Comparison of ENCODE assay signal across 1 cellular context in genomic region chr2:48148841-48149240, GRCh38.
TF ChIP-seq lines count a peak whose summit lies in the region.

No MANE protein-coding gene starts in this region.

TF ChIP-seq in K562, 482 proteins besides CTCF, POLR2A, EP300 and RAD21 (continued from another document and continues in another):
- TF ChIP-seq MEF2A (IDR thresholded peaks at IDR 0.05; ENCODE audit: control insufficient read depth, low read depth, low read length): no peak
- no peak for TF ChIP-seq TARDBP (IDR thresholded peaks at IDR 0.05)
- no peak for TF ChIP-seq KDM2B (CRISPR knock-in tag; IDR thresholded peaks at IDR 0.05)
- TF ChIP-seq POLR3G (IDR thresholded peaks at IDR 0.05; ENCODE audit: extremely low read depth, insufficient read length, insufficient replicate concordance): no peak
- no peak for TF ChIP-seq CCNT2 (IDR thresholded peaks at IDR 0.05; ENCODE audit: borderline replicate concordance, extremely low read depth, insufficient read length, low read depth, low read length)
- TF ChIP-seq ARNT (IDR thresholded peaks at IDR 0.05): peak in 1 of 2 experiments; percentile 43; a peak in 1 of 4 replicates
- no peak for TF ChIP-seq CBX5 (IDR thresholded peaks at IDR 0.05; ENCODE audit: borderline replicate concordance, low read depth)
- TF ChIP-seq JUND (IDR thresholded peaks at IDR 0.05; ENCODE audit: borderline replicate concordance, low read depth, low read length): peak; percentile 55; the same call in 1 of the 2 replicates
- TF ChIP-seq JUND (tag; IDR thresholded peaks at IDR 0.05; ENCODE audit: borderline replicate concordance, low read depth, low read length): no peak; the same call in 2 of the 3 replicates
- TF ChIP-seq ZNF197 (CRISPR knock-in tag; IDR thresholded peaks at IDR 0.05; ENCODE audit: low read depth): peak; percentile 64; the same call in 1 of the 2 replicates
- no peak for TF ChIP-seq CBX1 (IDR thresholded peaks at IDR 0.05; ENCODE audit: low read depth)
- TF ChIP-seq PTBP1 (IDR thresholded peaks at IDR 0.05; ENCODE audit: low read depth, low read length): no peak
- no peak for TF ChIP-seq POLR2B (IDR thresholded peaks at IDR 0.05; ENCODE audit: low read depth, partially characterized antibody)
- no peak for TF ChIP-seq WHSC1 (IDR thresholded peaks at IDR 0.05; ENCODE audit: low read length)
- no peak for TF ChIP-seq ZBTB7A (IDR thresholded peaks at IDR 0.05; ENCODE audit: borderline replicate concordance, control insufficient read depth, low read depth, low read length)
- no peak for TF ChIP-seq DEAF1 (CRISPR knock-in tag; IDR thresholded peaks at IDR 0.05)
- TF ChIP-seq LCOR (CRISPR knock-in tag; IDR thresholded peaks at IDR 0.05): peak; percentile 57; the same call in 1 of the 2 replicates
- peak; percentile 74; the same call in 1 of the 2 replicates for TF ChIP-seq ARID3A (IDR thresholded peaks at IDR 0.05; ENCODE audit: borderline replicate concordance, low read depth, low read length)
- peak; percentile 87 for TF ChIP-seq CBFA2T3 (IDR thresholded peaks at IDR 0.05)
- TF ChIP-seq SNRNP70 (optimal IDR thresholded peaks at IDR 0.05; ENCODE audit: low read depth, low read length): no peak
- no peak for TF ChIP-seq ZKSCAN1 (IDR thresholded peaks at IDR 0.05; ENCODE audit: low read depth, low read length)
- TF ChIP-seq ZBTB2 (IDR thresholded peaks at IDR 0.05): no peak
- no peak for TF ChIP-seq ZNF609 (CRISPR knock-in tag; IDR thresholded peaks at IDR 0.05; ENCODE audit: borderline replicate concordance)
- no peak for TF ChIP-seq HDAC8 (tag; IDR thresholded peaks at IDR 0.05)
- no peak for TF ChIP-seq IFI16 (CRISPR knock-in tag; IDR thresholded peaks at IDR 0.05)
- no peak for TF ChIP-seq HNRNPUL1 (IDR thresholded peaks at IDR 0.05; ENCODE audit: low read length)
- TF ChIP-seq CTCFL (IDR thresholded peaks at IDR 0.05; ENCODE audit: borderline replicate concordance, insufficient read depth, low read depth, low read length, poor library complexity, severe bottlenecking): no peak
- peak; percentile 86 for TF ChIP-seq TFAP4 (CRISPR knock-in tag; IDR thresholded peaks at IDR 0.05; ENCODE audit: borderline replicate concordance)
- 0 out of 2 replicates have a peak, but pooled peaks have one; percentile 34 for TF ChIP-seq NBN (IDR thresholded peaks at IDR 0.05; ENCODE audit: low read depth)
- TF ChIP-seq ZNF165 (CRISPR knock-in tag; IDR thresholded peaks at IDR 0.05; ENCODE audit: borderline replicate concordance): no peak
- TF ChIP-seq ELK1 (CRISPR knock-in tag; IDR thresholded peaks at IDR 0.05): no peak
- TF ChIP-seq NFATC3 (IDR thresholded peaks at IDR 0.05): no peak
- TF ChIP-seq ZBTB34 (CRISPR knock-in tag; IDR thresholded peaks at IDR 0.05): no peak
- TF ChIP-seq DPF2 (IDR thresholded peaks at IDR 0.05): peak; percentile 84
- TF ChIP-seq RREB1 (CRISPR knock-in tag; IDR thresholded peaks at IDR 0.05): no peak
- no peak for TF ChIP-seq SAFB2 (IDR thresholded peaks at IDR 0.05; ENCODE audit: borderline replicate concordance, low read depth, low read length, severe bottlenecking)
- no peak for TF ChIP-seq ZNF764 (CRISPR knock-in tag; IDR thresholded peaks at IDR 0.05; ENCODE audit: low read depth)
- TF ChIP-seq MYC (IDR thresholded peaks at IDR 0.05; ENCODE audit: low read depth, low read length): 0 out of 2 replicates have a peak, but pooled peaks have one; percentile 28
- no peak for TF ChIP-seq MYC (CRISPR knock-in tag; IDR thresholded peaks at IDR 0.05; ENCODE audit: borderline replicate concordance, low read depth)
- TF ChIP-seq ZNF766 (CRISPR knock-in tag; conservative IDR thresholded peaks at IDR 0.05): peak; percentile 65; the same call in 1 of the 2 replicates
